In genomic region chr10:31033166-31033565, GRCh38 we compare ENCODE assay signal across 9 cellular contexts. TPM values are rescaled to one million over a fixed set of nuclear protein-coding genes. Genes with fewer than 3 reads are reported as not detected.
DNase-seq lines count a peak whose midpoint lies in the region; ATAC-seq and TF ChIP-seq lines count a peak whose summit lies in the region.
"Had no signal": no experiment of that assay in that cellular context is flagged by ENCODE, and none has a peak within 500 bp of the region (broad histone marks: within the 10 kb centered on the region; RNA-seq: fewer than 3 reads in every experiment).

No MANE protein-coding gene starts in this region.

- peak overlapping the region in 3 of 4 donors; percentile 9 to 99 (median 84) for H3K4me3 Mint-ChIP-seq in IgD-negative memory B cell
- H3K4me3 Mint-ChIP-seq in neural crest cell = peak overlapping the region; percentile 93

- no peak overlapping the region for H3K27ac ChIP-seq in breast epithelium

- no peaks in the 10 kb centered on the region for H3K4me1 ChIP-seq in breast epithelium

- H3K27me3 Mint-ChIP-seq in IgD-negative memory B cell (no peaks in the 10 kb centered on the region), neural crest cell (ENCODE audit: low read depth) (no peaks in the 10 kb centered on the region)

- H3K9me3 Mint-ChIP-seq in IgD-negative memory B cell (peaks cover 0 to 2% (median 0%) of the 10 kb centered on the region in 3 donors), neural crest cell (peaks cover 3% of the 10 kb centered on the region)

- ATAC-seq in HG03442 (IDR thresholded peaks at IDR 0.05; ENCODE audit: unreplicated experiment) = no peak

- no peak for TF ChIP-seq CTCF in AG10803 (conservative IDR thresholded peaks at IDR 0.05; ENCODE audit: low read length)
- no peak for TF ChIP-seq CTCF in breast epithelium (IDR thresholded peaks at IDR 0.05)
- no peak for TF ChIP-seq CTCF in neural crest cell (conservative IDR thresholded peaks at IDR 0.05)

- H3K27me3 ChIP-seq in breast epithelium = no peaks in the 10 kb centered on the region

- H3K4me3 ChIP-seq in AG10803 (ENCODE audit: low read length) (peak overlapping the region; percentile 18; the same call in 1 of the 2 replicates), breast epithelium (peak overlapping the region; percentile 43 to 80 (median 74))

- DNase-seq in AG10803 (ENCODE audit: low read depth) = peak; percentile 25
- DNase-seq in breast epithelium (ENCODE audit: low spot score in 2 of 2) = no peak
- no peak for DNase-seq in neural crest cell (ENCODE audit: low read depth, low spot score)
- no peak for DNase-seq in EL
- no peak for DNase-seq in DMS79 treated with DMSO at 0.1 percent for 48 hours (lab: John Stamatoyannopoulos, UW)
- DNase-seq in stimulated activated CD4-positive, alpha-beta T cell treated with anti-CD3 and anti-CD28 coated beads, Interleukin-4, amount 100 ng/mL, for 4 hours = no peak
- DNase-seq: NCI-H1105 treated with DMSO at 0.1 percent for 48 hours had no signal

- TF ChIP-seq POLR2A in breast epithelium (IDR thresholded peaks at IDR 0.05) = no peak

- H3K27ac Mint-ChIP-seq in IgD-negative memory B cell (peak overlapping the region in 1 of 3 donors; percentile 99), neural crest cell (ENCODE audit: unreplicated experiment) (no peak overlapping the region)

- H3K4me1 Mint-ChIP-seq in IgD-negative memory B cell (peaks cover 2 to 15% (median 10%) of the 10 kb centered on the region in 3 donors), neural crest cell (peaks cover 42% of the 10 kb centered on the region)

- no peaks in the 10 kb centered on the region for H3K9me3 ChIP-seq in breast epithelium

- intact Hi-C loops in breast epithelium (cut with DNase I; ENCODE audit: low total_unique reads) = loop anchor here (5.0 kb wide), 1 partner anchor 246 kb away; no protein-coding TSS in a partner anchor

- no peaks in the 10 kb centered on the region for H3K36me3 ChIP-seq in breast epithelium

- H3K36me3 Mint-ChIP-seq in IgD-negative memory B cell = peaks cover 3% of the 10 kb centered on the region
- H3K36me3 Mint-ChIP-seq in neural crest cell (ENCODE audit: low read depth) = no peaks in the 10 kb centered on the region

RNA-seq across cellular contexts. Expression of gene ZNF438, which starts 1.5 kb away (rescaled TPM):
- 4.0 TPM for polyA plus RNA-seq in IgD-negative memory B cell
- total RNA-seq in breast epithelium = 10 to 100 TPM in 1 of 3 donors, 1 to 10 TPM in 2; 8.8 to 34.6 (median 10.0) TPM
- total RNA-seq in neural crest cell = 3.5 and 4.0 TPM in 2 replicates
